In the genomic region with DNA sequence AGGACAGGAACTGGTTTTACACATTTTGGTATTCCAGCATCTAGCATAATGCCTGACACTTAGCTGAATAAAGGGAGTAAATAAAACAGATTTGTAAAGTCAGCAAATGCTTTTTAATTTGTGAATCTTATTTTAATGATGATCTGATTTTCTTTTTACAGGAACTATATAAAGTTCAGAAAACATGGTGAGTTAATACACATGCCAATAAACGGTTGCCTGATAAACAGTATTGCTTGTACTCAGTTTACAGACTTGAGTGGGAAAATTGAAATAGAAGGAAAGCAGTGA, we compare ENCODE assay signal across 8 cellular contexts. TPM values are rescaled to one million over a fixed set of nuclear protein-coding genes. Genes with fewer than 3 reads are reported as not detected.
DNase-seq lines count a peak whose midpoint lies in the region; ATAC-seq, FAIRE-seq and TF ChIP-seq lines count a peak whose summit lies in the region.

No MANE protein-coding gene starts in this region.

- FAIRE-seq in H54 (lab: Jason Lieb, UNC), result no peak

- CTCF ChIA-PET in activated CD4-positive, alpha-beta T cell treated with anti-CD3 and anti-CD28 coated beads, Interleukin-2, amount 10 ng/mL, durations not matched to agents 7 days and 5 days (lab: Charles Lee), result interaction anchor here (0.8 to 3.7 kb wide), 5 partner anchors 18 to 633 kb away, joined by 3 to 11 read pairs (median 3); a partner anchor contains a TSS

- H3K4me1 Mint-ChIP-seq in activated CD4-positive, alpha-beta T cell treated with anti-CD3 and anti-CD28 coated beads, Interleukin-2, amount 10 ng/mL, durations not matched to agents 7 days and 5 days, result peaks cover 35% of the 10 kb centered on the region
- H3K4me1 Mint-ChIP-seq in immature natural killer cell, result peaks cover 32 to 45% of the 10 kb centered on the region in 2 donors
- H3K4me1 Mint-ChIP-seq in stimulated activated naive CD8-positive, alpha-beta T cell treated with anti-CD3 and anti-CD28 coated beads, Interleukin-15, amount 100 ng/mL, for 72 hours, result peaks cover 26% of the 10 kb centered on the region

- peak overlapping the region; percentile 92 for H3K27ac Mint-ChIP-seq in activated CD4-positive, alpha-beta T cell treated with anti-CD3 and anti-CD28 coated beads, Interleukin-2, amount 10 ng/mL, durations not matched to agents 7 days and 5 days
- peak overlapping the region; percentile 97 to 99 for H3K27ac Mint-ChIP-seq in activated naive CD4-positive, alpha-beta T cell treated with anti-CD3 and anti-CD28 coated beads, Interleukin-2, amount 50 U/mL, for 72 hours
- H3K27ac Mint-ChIP-seq in immature natural killer cell, result peak overlapping the region; percentile 94 to 99 (median 97)
- peak overlapping the region; percentile 98 to 100 for H3K27ac Mint-ChIP-seq in stimulated activated naive CD8-positive, alpha-beta T cell treated with anti-CD3 and anti-CD28 coated beads, Interleukin-15, amount 100 ng/mL, for 72 hours

- no peak for TF ChIP-seq POLR2A in H54 (IDR thresholded peaks at IDR 0.05; ENCODE audit: low read depth, low read length)

- no peaks in the 10 kb centered on the region for H3K9me3 Mint-ChIP-seq in activated CD4-positive, alpha-beta T cell treated with anti-CD3 and anti-CD28 coated beads, Interleukin-2, amount 10 ng/mL, durations not matched to agents 7 days and 5 days
- peaks cover 0 to 6% of the 10 kb centered on the region in 2 donors for H3K9me3 Mint-ChIP-seq in activated naive CD4-positive, alpha-beta T cell treated with anti-CD3 and anti-CD28 coated beads, Interleukin-2, amount 50 U/mL, for 72 hours
- no peaks in the 10 kb centered on the region for H3K9me3 Mint-ChIP-seq in immature natural killer cell
- no peaks in the 10 kb centered on the region for H3K9me3 Mint-ChIP-seq in stimulated activated naive CD8-positive, alpha-beta T cell treated with anti-CD3 and anti-CD28 coated beads, Interleukin-15, amount 100 ng/mL, for 72 hours

- H3K4me3 Mint-ChIP-seq in activated CD4-positive, alpha-beta T cell treated with anti-CD3 and anti-CD28 coated beads, Interleukin-2, amount 10 ng/mL, durations not matched to agents 7 days and 5 days, result peak overlapping the region; percentile 84
- H3K4me3 Mint-ChIP-seq in immature natural killer cell, result peak overlapping the region; percentile 92 to 94 (median 93)
- H3K4me3 Mint-ChIP-seq in stimulated activated naive CD8-positive, alpha-beta T cell treated with anti-CD3 and anti-CD28 coated beads, Interleukin-15, amount 100 ng/mL, for 72 hours, result peak overlapping the region; percentile 78 to 98

- POLR2A ChIA-PET in activated CD4-positive, alpha-beta T cell treated with anti-CD3 and anti-CD28 coated beads, Interleukin-2, amount 10 ng/mL, durations not matched to agents 7 days and 5 days (lab: Charles Lee), result no interaction called here

- no peak for ATAC-seq in activated naive CD4-positive, alpha-beta T cell treated with anti-CD3 and anti-CD28 coated beads, Interleukin-2, amount 50 U/mL, for 72 hours
- no peak for ATAC-seq in stimulated activated naive CD8-positive, alpha-beta T cell treated with anti-CD3 and anti-CD28 coated beads, Interleukin-15, amount 100 ng/mL, for 72 hours
- no peak for ATAC-seq in HG03439 (IDR thresholded peaks at IDR 0.05; ENCODE audit: unreplicated experiment)

- H3K27me3 Mint-ChIP-seq in activated CD4-positive, alpha-beta T cell treated with anti-CD3 and anti-CD28 coated beads, Interleukin-2, amount 10 ng/mL, durations not matched to agents 7 days and 5 days, result no peaks in the 10 kb centered on the region
- H3K27me3 Mint-ChIP-seq in immature natural killer cell (ENCODE audit: low read depth in 3 of 3), result peaks cover 15 to 20% (median 17%) of the 10 kb centered on the region in 3 donors
- no peaks in the 10 kb centered on the region for H3K27me3 Mint-ChIP-seq in stimulated activated naive CD8-positive, alpha-beta T cell treated with anti-CD3 and anti-CD28 coated beads, Interleukin-15, amount 100 ng/mL, for 72 hours

- no peak for DNase-seq in activated CD4-positive, alpha-beta T cell treated with anti-CD3 and anti-CD28 coated beads, Interleukin-2, amount 10 ng/mL, durations not matched to agents 7 days and 5 days
- no peak for DNase-seq in activated CD4-positive, alpha-beta T cell treated with anti-CD3 and anti-CD28 coated beads, Interleukin-2, amount 50 U/mL, for 4 hours
- no peak for DNase-seq in activated naive CD4-positive, alpha-beta T cell treated with anti-CD3 and anti-CD28 coated beads, Interleukin-2, amount 50 U/mL, for 72 hours (ENCODE audit: low spot score in 2 of 2)
- DNase-seq in immature natural killer cell (no peak), H54 (ENCODE audit: insufficient read length, low spot score) (no peak), NCI-H774 (lab: John Stamatoyannopoulos, UW) (no peak)
- DNase-seq in stimulated activated naive CD8-positive, alpha-beta T cell treated with anti-CD3 and anti-CD28 coated beads, Interleukin-15, amount 100 ng/mL, for 72 hours, result no peak

- peaks cover 43% of the 10 kb centered on the region for H3K36me3 Mint-ChIP-seq in activated CD4-positive, alpha-beta T cell treated with anti-CD3 and anti-CD28 coated beads, Interleukin-2, amount 10 ng/mL, durations not matched to agents 7 days and 5 days (ENCODE audit: low read depth)
- peaks cover 22 to 35% of the 10 kb centered on the region in 2 donors for H3K36me3 Mint-ChIP-seq in activated naive CD4-positive, alpha-beta T cell treated with anti-CD3 and anti-CD28 coated beads, Interleukin-2, amount 50 U/mL, for 72 hours
- peaks cover 6 to 25% (median 8%) of the 10 kb centered on the region in 3 donors for H3K36me3 Mint-ChIP-seq in immature natural killer cell

RNA-seq across cellular contexts. Expression of a gene that starts 1.4 kb away (rescaled TPM):
- total RNA-seq in activated CD4-positive, alpha-beta T cell treated with anti-CD3 and anti-CD28 coated beads, Interleukin-2, amount 10 ng/mL, durations not matched to agents 7 days and 5 days, result 100 to 1,000 TPM; 255 to 259 TPM
- 100 to 1,000 TPM; 283 to 303 TPM for total RNA-seq in activated naive CD4-positive, alpha-beta T cell treated with anti-CD3 and anti-CD28 coated beads, Interleukin-2, amount 50 U/mL, for 72 hours
- 100 to 1,000 TPM; 263 to 510 (median 315) TPM for polyA plus RNA-seq in immature natural killer cell

RNA-seq across cellular contexts. Expression of a gene that starts 23.6 kb away (rescaled TPM):
- 1 to 10 TPM; 2.4 to 4.0 TPM for total RNA-seq in activated CD4-positive, alpha-beta T cell treated with anti-CD3 and anti-CD28 coated beads, Interleukin-2, amount 10 ng/mL, durations not matched to agents 7 days and 5 days
- total RNA-seq in activated naive CD4-positive, alpha-beta T cell treated with anti-CD3 and anti-CD28 coated beads, Interleukin-2, amount 50 U/mL, for 72 hours, result 1 to 10 TPM; 4.6 to 5.7 TPM
- 1 to 10 TPM in 1 of 3 donors, under 1 TPM in 2; 0.53 to 1.4 (median 0.62) TPM for polyA plus RNA-seq in immature natural killer cell

RNA-seq across cellular contexts. Expression of a gene that starts 34.3 kb away (rescaled TPM):
- total RNA-seq in activated CD4-positive, alpha-beta T cell treated with anti-CD3 and anti-CD28 coated beads, Interleukin-2, amount 10 ng/mL, durations not matched to agents 7 days and 5 days, result 1 to 10 TPM; 3.7 to 4.7 TPM
- total RNA-seq in activated naive CD4-positive, alpha-beta T cell treated with anti-CD3 and anti-CD28 coated beads, Interleukin-2, amount 50 U/mL, for 72 hours, result 1 to 10 TPM; 1.6 to 5.1 TPM
- under 1 TPM in 1 of 3 donors, not detected in 2; 0.31 TPM for polyA plus RNA-seq in immature natural killer cell
